In the genomic region with DNA sequence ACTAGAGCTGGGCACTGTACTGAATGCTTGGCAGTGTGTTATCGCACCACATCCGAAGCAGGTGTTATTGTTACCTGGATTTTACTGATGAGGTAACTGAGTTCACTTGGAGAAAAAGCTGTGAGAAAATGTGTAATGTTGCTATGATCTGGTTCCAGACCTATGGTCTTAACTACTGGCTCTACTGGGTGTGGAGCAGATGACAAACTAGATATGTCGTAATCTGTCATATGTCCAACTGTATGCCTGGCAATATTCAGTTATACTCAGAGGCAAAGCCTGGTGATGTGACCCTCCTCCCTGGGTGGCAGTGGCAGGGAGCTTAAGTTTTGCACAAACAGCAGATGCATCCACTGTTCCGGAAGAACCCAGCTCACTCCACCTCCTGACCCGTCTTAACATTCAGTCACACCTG, we compare ENCODE assay signal across 9 cellular contexts. TPM values are rescaled to one million over a fixed set of nuclear protein-coding genes. Genes with fewer than 3 reads are reported as not detected.
DNase-seq lines count a peak whose midpoint lies in the region; ATAC-seq, FAIRE-seq and TF ChIP-seq lines count a peak whose summit lies in the region.
"Had no signal": no experiment of that assay in that cellular context is flagged by ENCODE, and none has a peak within 500 bp of the region (broad histone marks: within the 10 kb centered on the region; RNA-seq: fewer than 3 reads in every experiment).

No MANE protein-coding gene starts in this region.

- no peaks in the 10 kb centered on the region for H3K9me3 ChIP-seq in skeletal muscle satellite cell (replicated peaks; ENCODE audit: low read length)

- H3K4me1 ChIP-seq in skeletal muscle satellite cell (ENCODE audit: control insufficient read depth, insufficient read depth, low read length) = peaks cover 34% of the 10 kb centered on the region

- H3K9ac ChIP-seq in skeletal muscle satellite cell (ENCODE audit: low read depth, low read length) = no peak overlapping the region

- FAIRE-seq in GM12891 (lab: Jason Lieb, UNC) = no peak
- FAIRE-seq: colon had no signal

- peak; percentile 11 for DNase-seq in stimulated activated CD4-positive, alpha-beta T cell treated with anti-CD3 and anti-CD28 coated beads, Interleukin-4, amount 100 ng/mL, for 24 hours
- DNase-seq in stimulated activated CD4-positive, alpha-beta T cell treated with anti-CD3 and anti-CD28 coated beads, Interleukin-4, amount 100 ng/mL, for 4 hours = no peak
- peak; percentile 45 for DNase-seq in UCSD-AML1 (lab: John Stamatoyannopoulos, UW; ENCODE audit: unreplicated experiment)
- DNase-seq in fibroblast of gingiva (ENCODE audit: low read depth) = peak; percentile 71
- DNase-seq in NCI-H1436 (lab: John Stamatoyannopoulos, UW) = no peak
- DNase-seq in GM12891 (ENCODE audit: insufficient read length, low spot score) = no peak

- ATAC-seq in HG03045 (IDR thresholded peaks at IDR 0.05; ENCODE audit: unreplicated experiment) = no peak

- H3K27me3 ChIP-seq in skeletal muscle satellite cell (ENCODE audit: control insufficient read depth, insufficient read depth, low read length) = no peaks in the 10 kb centered on the region

- no peaks in the 10 kb centered on the region for H3K36me3 ChIP-seq in skeletal muscle satellite cell (ENCODE audit: insufficient read depth, low read length)

- H3K4me3 ChIP-seq in skeletal muscle satellite cell (ENCODE audit: low read length) = no peak overlapping the region

- no peak for TF ChIP-seq POLR2A in GM12891 (IDR thresholded peaks at IDR 0.05; ENCODE audit: low read depth, low read length)

- H3K4me2 ChIP-seq in skeletal muscle satellite cell (ENCODE audit: low read length) = peak overlapping the region; percentile 70

TF ChIP-seq in GM12891, 5 proteins besides CTCF, POLR2A, EP300 and RAD21:
- TF ChIP-seq POU2F2 (IDR thresholded peaks at IDR 0.05; ENCODE audit: low read depth, low read length) = no peak
- TF ChIP-seq TAF1 (IDR thresholded peaks at IDR 0.05; ENCODE audit: low read depth, low read length) = no peak
- no peak for TF ChIP-seq PAX5 (IDR thresholded peaks at IDR 0.05; ENCODE audit: insufficient read depth, low read length, severe bottlenecking)
- TF ChIP-seq POLR2AphosphoS5 (IDR thresholded peaks at IDR 0.05; ENCODE audit: low read depth, low read length) = no peak
- TF ChIP-seq SPI1 (IDR thresholded peaks at IDR 0.05; ENCODE audit: low read depth, low read length) = no peak

RNA-seq across cellular contexts. Expression of gene SCD, which starts 23.5 kb away (rescaled TPM):
- 170 and 467 TPM in 2 replicates for total RNA-seq in skeletal muscle satellite cell (2012; rRNA removed)
- 51.4 TPM for polyA plus RNA-seq in GM12891 (2012; ENCODE audit: low read depth, missing spikeins)

RNA-seq across cellular contexts. Expression of gene PKD2L1, which starts 40.5 kb away (rescaled TPM):
- not detected in 2 replicates for total RNA-seq in skeletal muscle satellite cell (2012; rRNA removed)
- 0.03 TPM for polyA plus RNA-seq in GM12891 (2012; ENCODE audit: low read depth, missing spikeins)

Comparison
In these comparisons a context has a peak if more than half of its experiments do, and no peak if none do; other contexts are left out.
1. DNase-seq: peak in stimulated activated CD4-positive, alpha-beta T cell treated with anti-CD3 and anti-CD28 coated beads, Interleukin-4, amount 100 ng/mL, for 24 hours (single experiment), UCSD-AML1 (single experiment) and fibroblast of gingiva (single experiment); none in stimulated activated CD4-positive, alpha-beta T cell treated with anti-CD3 and anti-CD28 coated beads, Interleukin-4, amount 100 ng/mL, for 4 hours (0 of 2), NCI-H1436 (single experiment) and GM12891 (single experiment).